Comparison of ENCODE assay signal across 8 cellular contexts in genomic region chr5:133051117-133051546, GRCh38. TPM values are rescaled to one million over a fixed set of nuclear protein-coding genes. Genes with fewer than 3 reads are reported as not detected.
DNase-seq lines count a peak whose midpoint lies in the region; ATAC-seq and TF ChIP-seq lines count a peak whose summit lies in the region.

No MANE protein-coding gene starts in this region.

- intact Hi-C loops in activated naive CD4-positive, alpha-beta T cell treated with anti-CD3 and anti-CD28 coated beads for 36 hours (cut with micrococcal nuclease): loop anchor here (1.0 to 10.0 kb wide), 7 partner anchors 25 to 1176 kb away; partner anchors contain the start of genes AFF4, GDF9, KIF3A and PPP2CA

- peak overlapping the region; percentile 89 for H3K4me3 ChIP-seq in rectal smooth muscle tissue (ENCODE audit: low read length)

- H3K27ac ChIP-seq in VCaP (peak overlapping the region; percentile 96), foreskin keratinocyte (peak overlapping the region; percentile 89), rectal smooth muscle tissue (ENCODE audit: low read depth, low read length) (peak overlapping the region; percentile 95)

- peak overlapping the region; percentile 91 for H3K9ac ChIP-seq in rectal smooth muscle tissue (ENCODE audit: low read length)

- H3K9me3 Mint-ChIP-seq in activated naive CD4-positive, alpha-beta T cell treated with anti-CD3 and anti-CD28 coated beads for 36 hours: no peaks in the 10 kb centered on the region

- no peaks in the 10 kb centered on the region for H3K27me3 Mint-ChIP-seq in activated naive CD4-positive, alpha-beta T cell treated with anti-CD3 and anti-CD28 coated beads for 36 hours (ENCODE audit: low read depth)

- peak overlapping the region; percentile 98 for H3K4me3 Mint-ChIP-seq in activated naive CD4-positive, alpha-beta T cell treated with anti-CD3 and anti-CD28 coated beads for 36 hours

- CTCF ChIA-PET in activated naive CD4-positive, alpha-beta T cell treated with anti-CD3 and anti-CD28 coated beads for 36 hours (lab: Charles Lee): no interaction called here

- H3K36me3 ChIP-seq in rectal smooth muscle tissue (ENCODE audit: control insufficient read depth, insufficient read depth, low read length): no peaks in the 10 kb centered on the region

- H3K27me3 ChIP-seq in foreskin keratinocyte (no peaks in the 10 kb centered on the region), rectal smooth muscle tissue (ENCODE audit: control insufficient read depth, insufficient read depth, low read length) (no peaks in the 10 kb centered on the region)

- ATAC-seq in foreskin keratinocyte (no peak), GM21360 (IDR thresholded peaks at IDR 0.05; ENCODE audit: unreplicated experiment) (no peak)

- H3K4me1 ChIP-seq in foreskin keratinocyte (peaks cover 14% of the 10 kb centered on the region), rectal smooth muscle tissue (ENCODE audit: control insufficient read depth, insufficient read depth, low read length) (peaks cover 14% of the 10 kb centered on the region)

- DNase-seq in activated naive CD4-positive, alpha-beta T cell treated with anti-CD3 and anti-CD28 coated beads for 36 hours: no peak
- no peak for DNase-seq in activated naive CD4-positive, alpha-beta T cell treated with Interleukin-2 at 50 U/mL for 16 hours
- no peak for DNase-seq in foreskin keratinocyte
- no peak for DNase-seq in AG20443 (ENCODE audit: low spot score)
- no peak for DNase-seq in CD1c-positive myeloid dendritic cell (ENCODE audit: extremely low spot score)

- TF ChIP-seq CTCF in VCaP (conservative IDR thresholded peaks at IDR 0.05): no peak
- TF ChIP-seq CTCF in foreskin keratinocyte (conservative IDR thresholded peaks at IDR 0.05): no peak

- peaks cover 42% of the 10 kb centered on the region for H3K4me1 Mint-ChIP-seq in activated naive CD4-positive, alpha-beta T cell treated with anti-CD3 and anti-CD28 coated beads for 36 hours (ENCODE audit: low read depth)

- peaks cover 21% of the 10 kb centered on the region for H3K36me3 Mint-ChIP-seq in activated naive CD4-positive, alpha-beta T cell treated with anti-CD3 and anti-CD28 coated beads for 36 hours (ENCODE audit: low read depth)

- H3K27ac Mint-ChIP-seq in activated naive CD4-positive, alpha-beta T cell treated with anti-CD3 and anti-CD28 coated beads for 36 hours: peak overlapping the region; percentile 99

RNA-seq across cellular contexts. Expression of gene HSPA4, which starts 0.7 kb away (rescaled TPM):
- total RNA-seq in activated naive CD4-positive, alpha-beta T cell treated with anti-CD3 and anti-CD28 coated beads for 36 hours: 100 to 1,000 TPM; 180 to 190 TPM
- total RNA-seq in foreskin keratinocyte: 134 and 163 TPM in 2 replicates
- polyA plus RNA-seq in foreskin keratinocyte: 137 and 173 TPM in 2 replicates

RNA-seq across cellular contexts. Expression of gene ZCCHC10, which starts 24.8 kb away (rescaled TPM):
- 10 to 100 TPM; 23.5 to 27.0 TPM for total RNA-seq in activated naive CD4-positive, alpha-beta T cell treated with anti-CD3 and anti-CD28 coated beads for 36 hours
- 29.7 and 31.9 TPM in 2 replicates for total RNA-seq in foreskin keratinocyte
- polyA plus RNA-seq in foreskin keratinocyte: 21.9 and 24.0 TPM in 2 replicates
